ENCODE assay signal across 8 cellular contexts in the genomic region with DNA sequence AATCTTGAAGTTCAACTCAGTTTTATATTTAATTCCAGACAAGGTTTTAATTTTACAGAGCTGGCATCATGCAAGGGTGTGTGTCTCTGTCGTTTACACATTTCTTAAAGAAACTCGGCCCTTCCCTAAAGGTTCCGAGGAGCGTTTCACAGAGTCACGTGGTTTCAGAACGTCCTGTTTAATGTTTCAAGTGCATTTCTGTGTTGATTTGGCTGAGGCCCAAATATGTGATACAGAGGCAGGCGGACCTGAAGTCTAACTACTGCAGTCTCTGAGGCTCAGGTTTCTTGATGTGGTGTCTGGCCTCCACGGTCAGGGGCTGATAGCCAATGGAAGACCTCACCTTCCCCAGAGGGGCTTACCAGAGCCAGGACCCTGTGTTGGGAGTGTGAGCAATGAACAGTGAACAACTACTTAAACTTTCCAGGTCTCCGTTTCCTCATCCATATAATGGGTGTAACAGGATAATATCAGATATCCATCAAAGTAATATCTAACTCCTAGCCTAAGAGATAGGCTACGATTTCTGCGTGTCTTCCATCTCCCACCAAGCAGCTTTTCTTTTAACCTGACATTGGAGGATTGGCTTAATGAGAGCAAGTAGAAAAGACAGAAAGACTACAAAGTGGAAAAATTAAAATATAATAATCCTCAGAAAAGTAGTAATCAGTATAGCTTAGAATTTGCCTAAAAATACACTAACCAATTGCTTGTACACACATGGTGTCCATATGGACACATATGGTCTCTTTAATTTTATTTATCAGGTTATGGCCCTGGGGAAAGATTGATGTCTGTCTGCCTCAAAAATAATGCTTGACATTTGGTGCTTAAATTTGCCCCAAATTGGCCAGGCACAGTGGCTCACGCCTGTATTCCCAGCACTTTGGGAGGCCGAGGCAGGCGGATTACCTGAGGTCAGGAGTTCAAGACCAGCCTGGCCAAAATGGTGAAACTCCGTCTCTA. TPM values are rescaled to one million over a fixed set of nuclear protein-coding genes. Genes with fewer than 3 reads are reported as not detected.
DNase-seq lines count a peak whose midpoint lies in the region; ATAC-seq and TF ChIP-seq lines count a peak whose summit lies in the region.

No MANE protein-coding gene starts in this region.

- no peaks in the 10 kb centered on the region for H3K9me3 Mint-ChIP-seq in effector memory CD8-positive, alpha-beta T cell
- no peaks in the 10 kb centered on the region for H3K9me3 Mint-ChIP-seq in neural crest cell

- intact Hi-C loops in HCT116 (cut with micrococcal nuclease): no loop called here
- intact Hi-C loops in sciatic nerve (cut with DNase I): loop anchor here (10.0 kb wide), 1 partner anchor 61 kb away; no protein-coding TSS in a partner anchor

- TF ChIP-seq CTCF in BE2C (IDR thresholded peaks at IDR 0.05; ENCODE audit: low read depth, low read length): no peak
- no peak for TF ChIP-seq CTCF in HCT116 (IDR thresholded peaks at IDR 0.05 in 2 of 3, conservative IDR thresholded peaks at IDR 0.05 in 1 of 3; ENCODE audit: borderline replicate concordance in 1 of 3, insufficient read depth in 1 of 3, low read depth in 2 of 3, low read length in 2 of 3)
- TF ChIP-seq CTCF in neural crest cell (conservative IDR thresholded peaks at IDR 0.05): no peak

- RAD21 ChIA-PET in HCT116 (lab: Charles Lee; ENCODE audit: low non-redundant PET in 1 of 2, low total read pairs in 2 of 2, uncharacterized antibody in 2 of 2, unreplicated experiment in 2 of 2): interaction anchor here in 1 of 2 experiments (0.6 kb wide), 1 partner anchor 162 kb away, joined by 4 read pairs; no protein-coding TSS in a partner anchor

- H3K27me3 Mint-ChIP-seq in effector memory CD8-positive, alpha-beta T cell: peaks cover 66 to 67% of the 10 kb centered on the region in 2 donors
- H3K27me3 Mint-ChIP-seq in neural crest cell (ENCODE audit: low read depth): peaks cover 3% of the 10 kb centered on the region

- H3K79me2 ChIP-seq in HCT116 (ENCODE audit: insufficient read depth, low read length): no peaks in the 10 kb centered on the region

- H3K27ac ChIP-seq in HCT116 (ENCODE audit: low read depth, low read length): no peak overlapping the region

- no peak for TF ChIP-seq POLR2A in HCT116 (IDR thresholded peaks at IDR 0.05; ENCODE audit: borderline replicate concordance, extremely low read depth, insufficient read depth, insufficient read length)

- CTCF ChIA-PET in HCT116 (lab: Charles Lee): no interaction called here

- peak overlapping the region; percentile 78 for H3K4me3 ChIP-seq in BE2C (ENCODE audit: low read depth, low read length)
- H3K4me3 ChIP-seq in HCT116 (replicated peaks in 1 of 2; ENCODE audit: low read depth in 1 of 2, low read length in 2 of 2): peak overlapping the region; percentile 38 to 67

- peak overlapping the region; percentile 98 for H3K4me2 ChIP-seq in HCT116 (ENCODE audit: low read length)

- no peaks in the 10 kb centered on the region for H3K9me2 ChIP-seq in HCT116 (ENCODE audit: insufficient read depth)

- peak overlapping the region; percentile 42 for H3K9ac ChIP-seq in HCT116 (ENCODE audit: low read length)

- no peaks in the 10 kb centered on the region for H4K20me1 ChIP-seq in HCT116 (ENCODE audit: insufficient read depth)

- H2AFZ ChIP-seq in HCT116 (ENCODE audit: low read depth, low read length, poor library complexity, severe bottlenecking): peak overlapping the region; percentile 96

- H3K4me3 Mint-ChIP-seq in effector memory CD8-positive, alpha-beta T cell: peak overlapping the region; percentile 85 to 88
- peak overlapping the region; percentile 94 for H3K4me3 Mint-ChIP-seq in neural crest cell

- H3K36me3 ChIP-seq in BE2C: no peaks in the 10 kb centered on the region
- H3K36me3 ChIP-seq in HCT116 (ENCODE audit: control insufficient read depth in 1 of 2, insufficient read depth in 2 of 2, low read length in 2 of 2): no peaks in the 10 kb centered on the region

- H3K27me3 ChIP-seq in BE2C (no peaks in the 10 kb centered on the region), HCT116 (ENCODE audit: insufficient read depth, low read length) (no peaks in the 10 kb centered on the region)

- peaks cover 21% of the 10 kb centered on the region in 2 donors for H3K4me1 Mint-ChIP-seq in effector memory CD8-positive, alpha-beta T cell (ENCODE audit: low read depth in 2 of 2)
- H3K4me1 Mint-ChIP-seq in neural crest cell: peaks cover 46% of the 10 kb centered on the region

- H3K36me3 Mint-ChIP-seq in effector memory CD8-positive, alpha-beta T cell (ENCODE audit: insufficient read depth): no peaks in the 10 kb centered on the region
- no peaks in the 10 kb centered on the region for H3K36me3 Mint-ChIP-seq in neural crest cell (ENCODE audit: low read depth)

- POLR2A ChIA-PET in HCT116 (lab: Charles Lee): no interaction called here

- DNase-seq in BE2C: peak; percentile 43
- DNase-seq in HCT116 (ENCODE audit: low read depth, low spot score): no peak
- DNase-seq in RPMI7951 (ENCODE audit: low read depth): peak; percentile 45
- DNase-seq in effector memory CD8-positive, alpha-beta T cell: no peak
- no peak for DNase-seq in neural crest cell (ENCODE audit: low read depth, low spot score)
- no peak for DNase-seq in sciatic nerve (ENCODE audit: low spot score)

- peak; percentile 6; the same call in 1 of the 2 replicates for ATAC-seq in HCT116
- no peak for ATAC-seq in effector memory CD8-positive, alpha-beta T cell (replicated peaks)
- ATAC-seq in sciatic nerve: no peak
- ATAC-seq in HG03025 (IDR thresholded peaks at IDR 0.05; ENCODE audit: low FRiP score, unreplicated experiment): no peak
- ATAC-seq in GM19397 (IDR thresholded peaks at IDR 0.05; ENCODE audit: unreplicated experiment): no peak

- TF ChIP-seq RAD21 in HCT116 (IDR thresholded peaks at IDR 0.05; ENCODE audit: low read depth): no peak

- H3K27ac Mint-ChIP-seq in effector memory CD8-positive, alpha-beta T cell: no peak overlapping the region
- peak overlapping the region; percentile 98 for H3K27ac Mint-ChIP-seq in neural crest cell (ENCODE audit: unreplicated experiment)

- peaks cover 5% of the 10 kb centered on the region for H3K4me1 ChIP-seq in BE2C
- H3K4me1 ChIP-seq in HCT116 (ENCODE audit: control insufficient read depth in 1 of 2, insufficient read depth in 2 of 2, low read length in 2 of 2): peaks cover 21 to 41% of the 10 kb centered on the region in 2 experiments

- no TSS peak for BruUV-seq in HCT116 (replicated peaks; lab: Mats Ljungman, UMichigan)

- no peaks in the 10 kb centered on the region for H3K9me3 ChIP-seq in BE2C
- H3K9me3 ChIP-seq in HCT116 (ENCODE audit: control insufficient read depth in 1 of 2, insufficient read depth in 1 of 2, low read depth in 1 of 2, low read length in 2 of 2): no peaks in the 10 kb centered on the region

TF ChIP-seq in HCT116, 20 proteins besides CTCF, POLR2A, EP300 and RAD21:
- TF ChIP-seq ZFX (IDR thresholded peaks at IDR 0.05): no peak
- TF ChIP-seq SIN3A (IDR thresholded peaks at IDR 0.05; ENCODE audit: low read depth): peak; percentile 12; the same call in 1 of the 2 replicates
- TF ChIP-seq FOSL1 (IDR thresholded peaks at IDR 0.05; ENCODE audit: low read depth): no peak
- TF ChIP-seq, protein P1, sequence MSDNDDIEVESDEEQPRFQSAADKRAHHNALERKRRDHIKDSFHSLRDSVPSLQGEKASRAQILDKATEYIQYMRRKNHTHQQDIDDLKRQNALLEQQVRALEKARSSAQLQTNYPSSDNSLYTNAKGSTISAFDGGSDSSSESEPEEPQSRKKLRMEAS (IDR thresholded peaks at IDR 0.05): peak; percentile 52
- peak; percentile 33 for TF ChIP-seq TCF7L2 (IDR thresholded peaks at IDR 0.05; ENCODE audit: borderline replicate concordance, extremely low read depth, insufficient read depth, insufficient read length)
TF ChIP-seq in HCT116: peak in this region for 3.

RNA-seq across cellular contexts. Expression of a gene that starts 50.0 kb away (rescaled TPM):
- polyA plus RNA-seq in BE2C (2012; ENCODE audit: insufficient read depth, insufficient read length, low read depth): 37.7 TPM
- 41.4 TPM for total RNA-seq in HCT116 (2021; ENCODE audit: unreplicated experiment)
- polyA plus RNA-seq in HCT116 (2012): 18.1 and 23.8 TPM in 2 replicates
- 30.6 and 34.7 TPM in 2 replicates for total RNA-seq in RPMI7951 (2014; rRNA removed; shearing (Covaris generic))
- 105 and 106 TPM in 2 replicates for total RNA-seq in neural crest cell
- 60.9 TPM for total RNA-seq in sciatic nerve

Comparison
In these comparisons a context has a peak if more than half of its experiments do, and no peak if none do; other contexts are left out.
1. DNase-seq: peak in BE2C (single experiment) and RPMI7951 (single experiment); none in HCT116 (single experiment), effector memory CD8-positive, alpha-beta T cell (0 of 3), neural crest cell (single experiment) and sciatic nerve (single experiment).